In genomic region chr3:13459605-13460340, GRCh38 we compare ENCODE assay signal across 1 cellular context.
A peak's percentile ranks its signal among the peaks of the same experiment; 100 is the strongest.
TF ChIP-seq lines count a peak whose summit lies in the region.

No MANE protein-coding gene starts in this region.

TF ChIP-seq in HepG2, 621 proteins besides CTCF, POLR2A, EP300 and RAD21:
- TF ChIP-seq RARA (CRISPR knock-in tag; IDR thresholded peaks at IDR 0.05) (0 out of 2 replicates have a peak, but pooled peaks have one; percentile 24), ZSCAN31 (CRISPR knock-in tag; IDR thresholded peaks at IDR 0.05; ENCODE audit: low read depth) (no peak), BATF2 (CRISPR knock-in tag; IDR thresholded peaks at IDR 0.05) (no peak), TFAP4 (IDR thresholded peaks at IDR 0.05; ENCODE audit: borderline replicate concordance, low read depth) (peak; percentile 33; the same call in 1 of the 2 replicates), MEF2D (CRISPR knock-in tag; IDR thresholded peaks at IDR 0.05) (peak; percentile 41; the same call in 1 of the 2 replicates), BCL6 (CRISPR knock-in tag; IDR thresholded peaks at IDR 0.05) (peak; percentile 51), ZNF605 (CRISPR knock-in tag; IDR thresholded peaks at IDR 0.05) (peak; percentile 38; the same call in 1 of the 2 replicates), ZNF292 (CRISPR knock-in tag; IDR thresholded peaks at IDR 0.05; ENCODE audit: borderline replicate concordance, low read depth) (peak; percentile 79; the same call in 1 of the 2 replicates), GATAD2A (CRISPR knock-in tag; IDR thresholded peaks at IDR 0.05) (no peak)
- TF ChIP-seq, protein P1, sequence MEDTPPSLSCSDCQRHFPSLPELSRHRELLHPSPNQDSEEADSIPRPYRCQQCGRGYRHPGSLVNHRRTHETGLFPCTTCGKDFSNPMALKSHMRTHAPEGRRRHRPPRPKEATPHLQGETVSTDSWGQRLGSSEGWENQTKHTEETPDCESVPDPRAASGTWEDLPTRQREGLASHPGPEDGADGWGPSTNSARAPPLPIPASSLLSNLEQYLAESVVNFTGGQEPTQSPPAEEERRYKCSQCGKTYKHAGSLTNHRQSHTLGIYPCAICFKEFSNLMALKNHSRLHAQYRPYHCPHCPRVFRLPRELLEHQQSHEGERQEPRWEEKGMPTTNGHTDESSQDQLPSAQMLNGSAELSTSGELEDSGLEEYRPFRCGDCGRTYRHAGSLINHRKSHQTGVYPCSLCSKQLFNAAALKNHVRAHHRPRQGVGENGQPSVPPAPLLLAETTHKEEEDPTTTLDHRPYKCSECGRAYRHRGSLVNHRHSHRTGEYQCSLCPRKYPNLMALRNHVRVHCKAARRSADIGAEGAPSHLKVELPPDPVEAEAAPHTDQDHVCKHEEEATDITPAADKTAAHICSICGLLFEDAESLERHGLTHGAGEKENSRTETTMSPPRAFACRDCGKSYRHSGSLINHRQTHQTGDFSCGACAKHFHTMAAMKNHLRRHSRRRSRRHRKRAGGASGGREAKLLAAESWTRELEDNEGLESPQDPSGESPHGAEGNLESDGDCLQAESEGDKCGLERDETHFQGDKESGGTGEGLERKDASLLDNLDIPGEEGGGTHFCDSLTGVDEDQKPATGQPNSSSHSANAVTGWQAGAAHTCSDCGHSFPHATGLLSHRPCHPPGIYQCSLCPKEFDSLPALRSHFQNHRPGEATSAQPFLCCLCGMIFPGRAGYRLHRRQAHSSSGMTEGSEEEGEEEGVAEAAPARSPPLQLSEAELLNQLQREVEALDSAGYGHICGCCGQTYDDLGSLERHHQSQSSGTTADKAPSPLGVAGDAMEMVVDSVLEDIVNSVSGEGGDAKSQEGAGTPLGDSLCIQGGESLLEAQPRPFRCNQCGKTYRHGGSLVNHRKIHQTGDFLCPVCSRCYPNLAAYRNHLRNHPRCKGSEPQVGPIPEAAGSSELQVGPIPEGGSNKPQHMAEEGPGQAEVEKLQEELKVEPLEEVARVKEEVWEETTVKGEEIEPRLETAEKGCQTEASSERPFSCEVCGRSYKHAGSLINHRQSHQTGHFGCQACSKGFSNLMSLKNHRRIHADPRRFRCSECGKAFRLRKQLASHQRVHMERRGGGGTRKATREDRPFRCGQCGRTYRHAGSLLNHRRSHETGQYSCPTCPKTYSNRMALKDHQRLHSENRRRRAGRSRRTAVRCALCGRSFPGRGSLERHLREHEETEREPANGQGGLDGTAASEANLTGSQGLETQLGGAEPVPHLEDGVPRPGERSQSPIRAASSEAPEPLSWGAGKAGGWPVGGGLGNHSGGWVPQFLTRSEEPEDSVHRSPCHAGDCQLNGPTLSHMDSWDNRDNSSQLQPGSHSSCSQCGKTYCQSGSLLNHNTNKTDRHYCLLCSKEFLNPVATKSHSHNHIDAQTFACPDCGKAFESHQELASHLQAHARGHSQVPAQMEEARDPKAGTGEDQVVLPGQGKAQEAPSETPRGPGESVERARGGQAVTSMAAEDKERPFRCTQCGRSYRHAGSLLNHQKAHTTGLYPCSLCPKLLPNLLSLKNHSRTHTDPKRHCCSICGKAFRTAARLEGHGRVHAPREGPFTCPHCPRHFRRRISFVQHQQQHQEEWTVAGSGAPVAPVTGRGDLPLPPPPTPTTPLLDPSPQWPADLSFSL (CRISPR knock-in tag; IDR thresholded peaks at IDR 0.05), result no peak
- TF ChIP-seq, protein P2, sequence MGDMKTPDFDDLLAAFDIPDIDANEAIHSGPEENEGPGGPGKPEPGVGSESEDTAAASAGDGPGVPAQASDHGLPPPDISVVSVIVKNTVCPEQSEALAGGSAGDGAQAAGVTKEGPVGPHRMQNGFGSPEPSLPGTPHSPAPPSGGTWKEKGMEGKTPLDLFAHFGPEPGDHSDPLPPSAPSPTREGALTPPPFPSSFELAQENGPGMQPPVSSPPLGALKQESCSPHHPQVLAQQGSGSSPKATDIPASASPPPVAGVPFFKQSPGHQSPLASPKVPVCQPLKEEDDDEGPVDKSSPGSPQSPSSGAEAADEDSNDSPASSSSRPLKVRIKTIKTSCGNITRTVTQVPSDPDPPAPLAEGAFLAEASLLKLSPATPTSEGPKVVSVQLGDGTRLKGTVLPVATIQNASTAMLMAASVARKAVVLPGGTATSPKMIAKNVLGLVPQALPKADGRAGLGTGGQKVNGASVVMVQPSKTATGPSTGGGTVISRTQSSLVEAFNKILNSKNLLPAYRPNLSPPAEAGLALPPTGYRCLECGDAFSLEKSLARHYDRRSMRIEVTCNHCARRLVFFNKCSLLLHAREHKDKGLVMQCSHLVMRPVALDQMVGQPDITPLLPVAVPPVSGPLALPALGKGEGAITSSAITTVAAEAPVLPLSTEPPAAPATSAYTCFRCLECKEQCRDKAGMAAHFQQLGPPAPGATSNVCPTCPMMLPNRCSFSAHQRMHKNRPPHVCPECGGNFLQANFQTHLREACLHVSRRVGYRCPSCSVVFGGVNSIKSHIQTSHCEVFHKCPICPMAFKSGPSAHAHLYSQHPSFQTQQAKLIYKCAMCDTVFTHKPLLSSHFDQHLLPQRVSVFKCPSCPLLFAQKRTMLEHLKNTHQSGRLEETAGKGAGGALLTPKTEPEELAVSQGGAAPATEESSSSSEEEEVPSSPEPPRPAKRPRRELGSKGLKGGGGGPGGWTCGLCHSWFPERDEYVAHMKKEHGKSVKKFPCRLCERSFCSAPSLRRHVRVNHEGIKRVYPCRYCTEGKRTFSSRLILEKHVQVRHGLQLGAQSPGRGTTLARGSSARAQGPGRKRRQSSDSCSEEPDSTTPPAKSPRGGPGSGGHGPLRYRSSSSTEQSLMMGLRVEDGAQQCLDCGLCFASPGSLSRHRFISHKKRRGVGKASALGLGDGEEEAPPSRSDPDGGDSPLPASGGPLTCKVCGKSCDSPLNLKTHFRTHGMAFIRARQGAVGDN (CRISPR knock-in tag; IDR thresholded peaks at IDR 0.05), result peak; percentile 19
- TF ChIP-seq, protein P3, sequence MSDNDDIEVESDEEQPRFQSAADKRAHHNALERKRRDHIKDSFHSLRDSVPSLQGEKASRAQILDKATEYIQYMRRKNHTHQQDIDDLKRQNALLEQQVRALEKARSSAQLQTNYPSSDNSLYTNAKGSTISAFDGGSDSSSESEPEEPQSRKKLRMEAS (IDR thresholded peaks at IDR 0.05), result peak; percentile 31; the same call in 1 of the 2 replicates
TF ChIP-seq in HepG2: peak in this region for 8.
